Comparison of ENCODE assay signal across 8 cellular contexts in genomic region chr4:119103263-119103662, GRCh38. TPM values are rescaled to one million over a fixed set of nuclear protein-coding genes. Genes with fewer than 3 reads are reported as not detected.
DNase-seq lines count a peak whose midpoint lies in the region; ATAC-seq and TF ChIP-seq lines count a peak whose summit lies in the region.

No MANE protein-coding gene starts in this region.

- in situ Hi-C loops in HAP-1 (cut with MboI; ENCODE audit: low sequenced_read_pairs), result no loop called here

- DNase-seq in HPDE6-E6E7 (ENCODE audit: extremely low spot score), result peak; percentile 68
- peak; percentile 32 for DNase-seq in UCSD-AML1 (lab: John Stamatoyannopoulos, UW; ENCODE audit: unreplicated experiment)
- DNase-seq in left ventricle myocardium superior, result peak; percentile 34
- no peak for DNase-seq in stomach
- no peak for DNase-seq in HAP-1 (ENCODE audit: low spot score in 2 of 2)

- no peak for TF ChIP-seq CTCF in stomach (IDR thresholded peaks at IDR 0.05)

- H3K4me3 ChIP-seq in stomach (no peak overlapping the region), HAP-1 (no peak overlapping the region)

- intact Hi-C loops in left ventricle myocardium superior (cut with micrococcal nuclease), result no loop called here
- intact Hi-C loops in stomach (cut with DNase I; ENCODE audit: low total_unique reads), result no loop called here

- no peaks in the 10 kb centered on the region for H3K9me3 ChIP-seq in stomach
- no peaks in the 10 kb centered on the region for H3K9me3 ChIP-seq in HAP-1

- H3K4me1 ChIP-seq in stomach (peaks cover 6 to 24% (median 18%) of the 10 kb centered on the region in 4 donors), HAP-1 (peaks cover 14% of the 10 kb centered on the region)

- no peak for TF ChIP-seq EP300 in stomach (IDR thresholded peaks at IDR 0.05)

- WGBS in stomach, 5 donors, result 32 to 66% (median 54%) methylated on average over 2 of the region's 2 CpGs

- H3K36me3 ChIP-seq in stomach (no peaks in the 10 kb centered on the region), HAP-1 (replicated peaks) (no peaks in the 10 kb centered on the region)

- no peak for TF ChIP-seq POLR2A in stomach (IDR thresholded peaks at IDR 0.05)

- H3K27me3 ChIP-seq in stomach (no peaks in the 10 kb centered on the region), HAP-1 (ENCODE audit: low read depth) (no peaks in the 10 kb centered on the region)

- peak overlapping the region in 4 of 5 donors; percentile 46 to 74 (median 66) for H3K27ac ChIP-seq in stomach

- ATAC-seq in left ventricle myocardium superior (peak; percentile 65), GM21786 (IDR thresholded peaks at IDR 0.05; ENCODE audit: unreplicated experiment) (no peak), HG02588 (IDR thresholded peaks at IDR 0.05; ENCODE audit: unreplicated experiment) (no peak), GM18868 (IDR thresholded peaks at IDR 0.05; ENCODE audit: unreplicated experiment) (no peak)

RNA-seq across cellular contexts. Expression of gene MYOZ2, which starts 32.4 kb away (rescaled TPM):
- total RNA-seq in left ventricle myocardium superior, result 792 TPM
- total RNA-seq in stomach, result 1 to 10 TPM in 2 of 5 donors, under 1 TPM in 1, not detected in 2; 0.73 to 1.4 (median 1.2) TPM
- under 1 TPM; 0.31 to 0.44 (median 0.33) TPM for polyA plus RNA-seq in stomach

Comparison
In these comparisons a context has a peak if more than half of its experiments do, and no peak if none do; other contexts are left out.
1. DNase-seq: peak in HPDE6-E6E7 (single experiment), UCSD-AML1 (single experiment) and left ventricle myocardium superior (single experiment); none in stomach (single experiment) and HAP-1 (0 of 2).
2. RNA of gene MYOZ2, which starts 32.4 kb away (total RNA-seq): 792 TPM in left ventricle myocardium superior (single experiment); 0.73 to 1.4 TPM in stomach; every median in the first group is over 100 times any median in the second.